ENCODE assay signal across 18 cellular contexts in the genomic region with DNA sequence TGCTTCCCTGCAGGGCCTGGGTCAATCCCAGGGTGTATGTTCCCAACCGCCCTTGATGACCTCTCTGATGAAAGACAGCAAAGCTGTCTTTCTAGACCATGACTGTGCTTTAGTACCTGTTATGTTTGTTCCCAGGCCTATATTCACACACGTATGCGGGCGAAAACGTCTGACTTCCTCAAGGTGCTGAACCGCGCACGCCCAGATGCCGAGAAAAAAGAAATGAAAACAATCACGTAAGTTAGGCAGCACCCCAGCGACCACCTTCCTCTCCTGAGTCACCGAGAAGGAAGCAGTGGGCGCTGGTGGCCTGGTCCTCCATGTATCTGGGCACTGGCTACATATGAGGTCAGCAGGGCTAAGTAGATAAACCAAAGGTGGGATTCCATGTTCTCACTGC. TPM values are rescaled to one million over a fixed set of nuclear protein-coding genes. Genes with fewer than 3 reads are reported as not detected.
DNase-seq lines count a peak whose midpoint lies in the region; ATAC-seq and TF ChIP-seq lines count a peak whose summit lies in the region.
"Had no signal": no experiment of that assay in that cellular context is flagged by ENCODE, and none has a peak within 500 bp of the region (broad histone marks: within the 10 kb centered on the region; RNA-seq: fewer than 3 reads in every experiment).

No MANE protein-coding gene starts in this region.

- DNase-seq in activated CD8-positive, alpha-beta T cell treated with anti-CD3 and anti-CD28 coated beads for 36 hours: no peak
- DNase-seq in activated CD8-positive, alpha-beta T cell treated with anti-CD3 and anti-CD28 coated beads, Interleukin-2, amount 10 ng/mL, durations not matched to agents 7 days and 5 days: no peak
- DNase-seq in CD14-positive monocyte (ENCODE audit: low spot score): no peak
- DNase-seq in activated naive CD8-positive, alpha-beta T cell treated with anti-CD3 and anti-CD28 coated beads for 36 hours: no peak
- DNase-seq in mesothelial cell of epicardium (ENCODE audit: low spot score in 2 of 2, unreplicated experiment in 2 of 2): no peak
- no peak for DNase-seq in AG08396 (ENCODE audit: low spot score)
- DNase-seq in thyroid gland: no peak
- DNase-seq: DND-41, H9, NCI-H1048, NCI-H187 treated with DMSO at 0.1 percent for 48 hours, NCI-H526 had no signal

- peaks cover 29% of the 10 kb centered on the region for H3K4me1 Mint-ChIP-seq in activated CD8-positive, alpha-beta T cell treated with anti-CD3 and anti-CD28 coated beads for 36 hours (ENCODE audit: low read depth)
- peaks cover 7% of the 10 kb centered on the region for H3K4me1 Mint-ChIP-seq in activated CD8-positive, alpha-beta T cell treated with anti-CD3 and anti-CD28 coated beads, Interleukin-2, amount 10 ng/mL, durations not matched to agents 7 days and 5 days (ENCODE audit: low read depth)
- H3K4me1 Mint-ChIP-seq in CD14-positive monocyte (peaks cover 21% of the 10 kb centered on the region), mesothelial cell of epicardium (no peaks in the 10 kb centered on the region)
- peaks cover 29% of the 10 kb centered on the region for H3K4me1 Mint-ChIP-seq in activated naive CD8-positive, alpha-beta T cell treated with anti-CD3 and anti-CD28 coated beads for 36 hours
- H3K4me1 Mint-ChIP-seq: H9 had no signal

- peaks cover 87 to 98% of the 10 kb centered on the region in 2 donors for H3K36me3 ChIP-seq in thyroid gland

- no peaks in the 10 kb centered on the region for H3K9me3 Mint-ChIP-seq in activated CD8-positive, alpha-beta T cell treated with anti-CD3 and anti-CD28 coated beads for 36 hours
- no peaks in the 10 kb centered on the region for H3K9me3 Mint-ChIP-seq in activated CD8-positive, alpha-beta T cell treated with anti-CD3 and anti-CD28 coated beads, Interleukin-2, amount 10 ng/mL, durations not matched to agents 7 days and 5 days (ENCODE audit: insufficient read depth)
- H3K9me3 Mint-ChIP-seq in CD14-positive monocyte (no peaks in the 10 kb centered on the region), mesothelial cell of epicardium (no peaks in the 10 kb centered on the region)
- H3K9me3 Mint-ChIP-seq in activated naive CD8-positive, alpha-beta T cell treated with anti-CD3 and anti-CD28 coated beads for 36 hours: no peaks in the 10 kb centered on the region
- H3K9me3 Mint-ChIP-seq: activated T-helper 1 cell treated with anti-CD3 and anti-CD28 coated beads, Interleukin-12 subunit alpha, Interleukin-12 subunit beta, Interleukin-2, Interleukin-4 antibody, amounts not matched to agents 30 ng/mL and 10 ng/mL and 1 ng/mL, durations not matched to agents 14 hours and 24 hours and 36 hours; H9 had no signal

- no peaks in the 10 kb centered on the region for H3K9me3 ChIP-seq in thyroid gland
- H3K9me3 ChIP-seq: breast epithelium, suprapubic skin had no signal

- no peaks in the 10 kb centered on the region for H3K27me3 Mint-ChIP-seq in activated CD8-positive, alpha-beta T cell treated with anti-CD3 and anti-CD28 coated beads for 36 hours
- no peaks in the 10 kb centered on the region for H3K27me3 Mint-ChIP-seq in activated CD8-positive, alpha-beta T cell treated with anti-CD3 and anti-CD28 coated beads, Interleukin-2, amount 10 ng/mL, durations not matched to agents 7 days and 5 days (ENCODE audit: low read depth)
- H3K27me3 Mint-ChIP-seq in CD14-positive monocyte (ENCODE audit: low read depth in 3 of 3): peaks cover 0 to 1% (median 0%) of the 10 kb centered on the region in 3 donors
- H3K27me3 Mint-ChIP-seq in activated naive CD8-positive, alpha-beta T cell treated with anti-CD3 and anti-CD28 coated beads for 36 hours: no peaks in the 10 kb centered on the region
- no peaks in the 10 kb centered on the region for H3K27me3 Mint-ChIP-seq in mesothelial cell of epicardium (ENCODE audit: low read depth)

- 90 to 97% methylated on average over 13 of the region's 13 CpGs for WGBS in thyroid gland, 2 donors

- no peak overlapping the region for H3K27ac ChIP-seq in thyroid gland
- H3K27ac ChIP-seq: breast epithelium, suprapubic skin had no signal

- ATAC-seq in activated CD8-positive, alpha-beta T cell treated with anti-CD3 and anti-CD28 coated beads for 36 hours: no peak
- ATAC-seq in activated CD8-positive, alpha-beta T cell treated with anti-CD3 and anti-CD28 coated beads, Interleukin-2, amount 10 ng/mL, durations not matched to agents 7 days and 5 days: no peak
- ATAC-seq in GM18868 (IDR thresholded peaks at IDR 0.05; ENCODE audit: unreplicated experiment): no peak
- ATAC-seq: activated CD4-positive, CD25-positive, alpha-beta regulatory T cell treated with anti-CD3 and anti-CD28 coated beads, Interleukin-2, amount 50 U/mL, for 24 hours; Panc1 had no signal

- TF ChIP-seq CTCF in activated CD8-positive, alpha-beta T cell treated with anti-CD3 and anti-CD28 coated beads for 36 hours (IDR thresholded peaks at IDR 0.05): no peak
- TF ChIP-seq CTCF in CD14-positive monocyte (IDR thresholded peaks at IDR 0.05) (no peak), mesothelial cell of epicardium (IDR thresholded peaks at IDR 0.05; ENCODE audit: unreplicated experiment) (no peak), thyroid gland (IDR thresholded peaks at IDR 0.05) (no peak)

- peak overlapping the region; percentile 53 for H3K27ac Mint-ChIP-seq in activated CD8-positive, alpha-beta T cell treated with anti-CD3 and anti-CD28 coated beads for 36 hours
- no peak overlapping the region for H3K27ac Mint-ChIP-seq in activated CD8-positive, alpha-beta T cell treated with anti-CD3 and anti-CD28 coated beads, Interleukin-2, amount 10 ng/mL, durations not matched to agents 7 days and 5 days
- H3K27ac Mint-ChIP-seq in CD14-positive monocyte (peak overlapping the region in 5 of 7 donors; percentile 16 to 77 (median 46)), mesothelial cell of epicardium (peak overlapping the region; percentile 9)
- H3K27ac Mint-ChIP-seq in activated naive CD8-positive, alpha-beta T cell treated with anti-CD3 and anti-CD28 coated beads for 36 hours: peak overlapping the region; percentile 51
- H3K27ac Mint-ChIP-seq: H9 had no signal

- H3K27me3 ChIP-seq in thyroid gland: no peaks in the 10 kb centered on the region
- H3K27me3 ChIP-seq: breast epithelium, suprapubic skin had no signal

- POLR2A ChIA-PET in activated CD8-positive, alpha-beta T cell treated with anti-CD3 and anti-CD28 coated beads for 36 hours (lab: Charles Lee): interaction anchor here (0.7 to 1.4 kb wide), 2 partner anchors 14 to 450 kb away, joined by 3 to 5 read pairs; no protein-coding TSS in a partner anchor
- POLR2A ChIA-PET in activated CD8-positive, alpha-beta T cell treated with anti-CD3 and anti-CD28 coated beads, Interleukin-2, amount 10 ng/mL, durations not matched to agents 7 days and 5 days (lab: Charles Lee): interaction anchor here (1.0 kb wide), 1 partner anchor 12 kb away, joined by 3 read pairs; no protein-coding TSS in a partner anchor

- intact Hi-C loops in activated CD8-positive, alpha-beta T cell treated with anti-CD3 and anti-CD28 coated beads for 36 hours (cut with micrococcal nuclease): no loop called here
- intact Hi-C loops in CD14-positive monocyte (cut with micrococcal nuclease) (no loop called here), thyroid gland (cut with DNase I) (loop anchor here (10.0 kb wide), 1 partner anchor 65 kb away; no protein-coding TSS in a partner anchor)

- CTCF ChIA-PET in activated CD8-positive, alpha-beta T cell treated with anti-CD3 and anti-CD28 coated beads for 36 hours (lab: Charles Lee): no interaction called here
- CTCF ChIA-PET in activated CD8-positive, alpha-beta T cell treated with anti-CD3 and anti-CD28 coated beads, Interleukin-2, amount 10 ng/mL, durations not matched to agents 7 days and 5 days (lab: Charles Lee): no interaction called here

- H3K4me1 ChIP-seq in thyroid gland: no peaks in the 10 kb centered on the region
- H3K4me1 ChIP-seq: breast epithelium, suprapubic skin had no signal

- H3K4me3 ChIP-seq in thyroid gland (replicated peaks in 1 of 3): no peak overlapping the region
- H3K4me3 ChIP-seq: breast epithelium, suprapubic skin had no signal

- H3K36me3 Mint-ChIP-seq in activated CD8-positive, alpha-beta T cell treated with anti-CD3 and anti-CD28 coated beads for 36 hours (ENCODE audit: low read depth): peaks cover 73% of the 10 kb centered on the region
- peaks cover 91% of the 10 kb centered on the region for H3K36me3 Mint-ChIP-seq in activated CD8-positive, alpha-beta T cell treated with anti-CD3 and anti-CD28 coated beads, Interleukin-2, amount 10 ng/mL, durations not matched to agents 7 days and 5 days (ENCODE audit: low read depth)
- H3K36me3 Mint-ChIP-seq in CD14-positive monocyte (peaks cover 93 to 100% of the 10 kb centered on the region in 2 donors), mesothelial cell of epicardium (peaks cover 55% of the 10 kb centered on the region)
- peaks cover 46% of the 10 kb centered on the region for H3K36me3 Mint-ChIP-seq in activated naive CD8-positive, alpha-beta T cell treated with anti-CD3 and anti-CD28 coated beads for 36 hours

- no peak overlapping the region for H3K4me3 Mint-ChIP-seq in activated CD8-positive, alpha-beta T cell treated with anti-CD3 and anti-CD28 coated beads for 36 hours
- H3K4me3 Mint-ChIP-seq in activated CD8-positive, alpha-beta T cell treated with anti-CD3 and anti-CD28 coated beads, Interleukin-2, amount 10 ng/mL, durations not matched to agents 7 days and 5 days: no peak overlapping the region
- H3K4me3 Mint-ChIP-seq in CD14-positive monocyte (no peak overlapping the region), mesothelial cell of epicardium (no peak overlapping the region)
- H3K4me3 Mint-ChIP-seq in activated naive CD8-positive, alpha-beta T cell treated with anti-CD3 and anti-CD28 coated beads for 36 hours: no peak overlapping the region
- H3K4me3 Mint-ChIP-seq: activated T-helper 1 cell treated with anti-CD3 and anti-CD28 coated beads, Interleukin-12 subunit alpha, Interleukin-12 subunit beta, Interleukin-2, Interleukin-4 antibody, amounts not matched to agents 30 ng/mL and 10 ng/mL and 1 ng/mL, durations not matched to agents 14 hours and 24 hours and 36 hours; H9 had no signal

- TF ChIP-seq POLR2A in thyroid gland (IDR thresholded peaks at IDR 0.05): no peak

RNA-seq across cellular contexts. Expression of gene GPBAR1, which starts 11.1 kb away (rescaled TPM):
- under 1 TPM; 0.16 to 0.45 TPM for total RNA-seq in activated CD8-positive, alpha-beta T cell treated with anti-CD3 and anti-CD28 coated beads for 36 hours
- total RNA-seq in activated CD8-positive, alpha-beta T cell treated with anti-CD3 and anti-CD28 coated beads, Interleukin-2, amount 10 ng/mL, durations not matched to agents 7 days and 5 days: under 1 TPM; 0.97 TPM
- polyA plus RNA-seq in CD14-positive monocyte: 100 to 1,000 TPM; 143 to 181 TPM
- total RNA-seq in activated naive CD8-positive, alpha-beta T cell treated with anti-CD3 and anti-CD28 coated beads for 36 hours: under 1 TPM; 0.24 to 0.58 TPM
- total RNA-seq in mesothelial cell of epicardium (0.55 to 0.93 TPM (median 0.78 TPM) in 3 replicates), thyroid gland (1 to 10 TPM in 2 of 4 donors, under 1 TPM in 2; 0.63 to 2.1 (median 1.4) TPM)

RNA-seq across cellular contexts. Expression of gene AAMP, which starts 20.3 kb away (rescaled TPM):
- 10 to 100 TPM; 75.8 to 82.8 TPM for total RNA-seq in activated CD8-positive, alpha-beta T cell treated with anti-CD3 and anti-CD28 coated beads for 36 hours
- 10 to 100 TPM; 52.6 to 56.2 TPM for total RNA-seq in activated CD8-positive, alpha-beta T cell treated with anti-CD3 and anti-CD28 coated beads, Interleukin-2, amount 10 ng/mL, durations not matched to agents 7 days and 5 days
- polyA plus RNA-seq in CD14-positive monocyte: 10 to 100 TPM; 90.8 to 98.7 TPM
- 10 to 100 TPM; 94.6 to 97.7 TPM for total RNA-seq in activated naive CD8-positive, alpha-beta T cell treated with anti-CD3 and anti-CD28 coated beads for 36 hours
- 66.6 to 67.2 TPM (median 67.1 TPM) in 3 replicates for total RNA-seq in mesothelial cell of epicardium
- 100 to 1,000 TPM in 3 of 4 donors, 10 to 100 TPM in 1; 86.9 to 175 (median 121) TPM for total RNA-seq in thyroid gland

RNA-seq across cellular contexts. Expression of gene PNKD, which starts 20.6 kb away (rescaled TPM):
- 10 to 100 TPM; 19.8 to 24.4 TPM for total RNA-seq in activated CD8-positive, alpha-beta T cell treated with anti-CD3 and anti-CD28 coated beads for 36 hours
- total RNA-seq in activated CD8-positive, alpha-beta T cell treated with anti-CD3 and anti-CD28 coated beads, Interleukin-2, amount 10 ng/mL, durations not matched to agents 7 days and 5 days: 10 to 100 TPM; 36.7 to 37.6 TPM
- 10 to 100 TPM; 79.8 to 92.0 TPM for polyA plus RNA-seq in CD14-positive monocyte
- total RNA-seq in activated naive CD8-positive, alpha-beta T cell treated with anti-CD3 and anti-CD28 coated beads for 36 hours: 10 to 100 TPM; 23.6 to 25.1 TPM
- total RNA-seq in mesothelial cell of epicardium (63.2 to 70.4 TPM (median 69.5 TPM) in 3 replicates), thyroid gland (100 to 1,000 TPM in 1 of 4 donors, 10 to 100 TPM in 3; 57.0 to 110 (median 81.8) TPM)

RNA-seq across cellular contexts. Expression of gene ARPC2, which starts 32.7 kb away (rescaled TPM):
- total RNA-seq in activated CD8-positive, alpha-beta T cell treated with anti-CD3 and anti-CD28 coated beads for 36 hours: 100 to 1,000 TPM; 636 to 644 TPM
- 100 to 1,000 TPM; 821 to 844 TPM for total RNA-seq in activated CD8-positive, alpha-beta T cell treated with anti-CD3 and anti-CD28 coated beads, Interleukin-2, amount 10 ng/mL, durations not matched to agents 7 days and 5 days
- 1,000 to 10,000 TPM; 1,162 to 1,227 TPM for polyA plus RNA-seq in CD14-positive monocyte
- total RNA-seq in activated naive CD8-positive, alpha-beta T cell treated with anti-CD3 and anti-CD28 coated beads for 36 hours: 100 to 1,000 TPM; 562 to 566 TPM
- total RNA-seq in mesothelial cell of epicardium (274 to 279 TPM (median 276 TPM) in 3 replicates), thyroid gland (100 to 1,000 TPM; 157 to 219 (median 170) TPM)

RNA-seq across cellular contexts. Expression of gene TMBIM1, which starts 42.6 kb away (rescaled TPM):
- 10 to 100 TPM; 53.5 to 57.9 TPM for total RNA-seq in activated CD8-positive, alpha-beta T cell treated with anti-CD3 and anti-CD28 coated beads for 36 hours
- 10 to 100 TPM; 52.9 to 58.9 TPM for total RNA-seq in activated CD8-positive, alpha-beta T cell treated with anti-CD3 and anti-CD28 coated beads, Interleukin-2, amount 10 ng/mL, durations not matched to agents 7 days and 5 days
- 100 to 1,000 TPM; 129 to 139 TPM for polyA plus RNA-seq in CD14-positive monocyte
- total RNA-seq in activated naive CD8-positive, alpha-beta T cell treated with anti-CD3 and anti-CD28 coated beads for 36 hours: 10 to 100 TPM; 47.5 to 52.2 TPM
- total RNA-seq in mesothelial cell of epicardium (74.9 to 82.6 TPM (median 80.7 TPM) in 3 replicates), thyroid gland (100 to 1,000 TPM; 272 to 341 (median 287) TPM)
